In genomic region chr11:83025267-83025704, GRCh38 we compare ENCODE assay signal across 1 cellular context.
TF ChIP-seq lines count a peak whose summit lies in the region.

No MANE protein-coding gene starts in this region.

TF ChIP-seq in HepG2, 621 proteins besides CTCF, POLR2A, EP300 and RAD21 (continued from another document and continues in another):
- no peak for TF ChIP-seq REST (IDR thresholded peaks at IDR 0.05; ENCODE audit: borderline replicate concordance in 1 of 2, low read depth in 1 of 2, low read length in 2 of 2)
- TF ChIP-seq HBP1 (CRISPR knock-in tag; IDR thresholded peaks at IDR 0.05; ENCODE audit: low read depth) = 0 out of 2 replicates have a peak, but pooled peaks have one; percentile 45
- TF ChIP-seq BORCS8-MEF2B (CRISPR knock-in tag; IDR thresholded peaks at IDR 0.05) = no peak
- peak; percentile 78 for TF ChIP-seq TCF7 (IDR thresholded peaks at IDR 0.05; ENCODE audit: low read depth)
- peak; percentile 73; the same call in 1 of the 2 replicates for TF ChIP-seq MYPOP (CRISPR knock-in tag; IDR thresholded peaks at IDR 0.05)
- 0 out of 2 replicates have a peak, but pooled peaks have one; percentile 21 for TF ChIP-seq KAT8 (CRISPR knock-in tag; IDR thresholded peaks at IDR 0.05)
- TF ChIP-seq FOXO1 (CRISPR knock-in tag; IDR thresholded peaks at IDR 0.05) = peak; percentile 90
- peak; percentile 44 for TF ChIP-seq ASH2L (IDR thresholded peaks at IDR 0.05; ENCODE audit: insufficient read length, low read depth, low read length)
- 0 out of 2 replicates have a peak, but pooled peaks have one; percentile 43 for TF ChIP-seq ZNF205 (CRISPR knock-in tag; IDR thresholded peaks at IDR 0.05)
- TF ChIP-seq NR2C2 (CRISPR knock-in tag; IDR thresholded peaks at IDR 0.05; ENCODE audit: borderline replicate concordance) = 0 out of 2 replicates have a peak, but pooled peaks have one; percentile 25
- TF ChIP-seq CBFB (CRISPR knock-in tag; IDR thresholded peaks at IDR 0.05) = no peak
- TF ChIP-seq MAZ (IDR thresholded peaks at IDR 0.05; ENCODE audit: borderline replicate concordance, low read depth, low read length) = no peak
- 0 out of 2 replicates have a peak, but pooled peaks have one; percentile 34 for TF ChIP-seq MAZ (CRISPR knock-in tag; IDR thresholded peaks at IDR 0.05; ENCODE audit: low read depth)
- no peak for TF ChIP-seq SIX4 (CRISPR knock-in tag; IDR thresholded peaks at IDR 0.05)
- TF ChIP-seq ZBTB4 (CRISPR knock-in tag; IDR thresholded peaks at IDR 0.05; ENCODE audit: borderline replicate concordance) = no peak
- peak; percentile 57; the same call in 1 of the 2 replicates for TF ChIP-seq ZNF292 (CRISPR knock-in tag; IDR thresholded peaks at IDR 0.05; ENCODE audit: borderline replicate concordance, low read depth)
- TF ChIP-seq ZNF276 (CRISPR knock-in tag; IDR thresholded peaks at IDR 0.05; ENCODE audit: low read depth) = no peak
- TF ChIP-seq NR2F6 (IDR thresholded peaks at IDR 0.05) = peak; percentile 52; the same call in 1 of the 2 replicates
- peak; percentile 59 for TF ChIP-seq NR2F6 (CRISPR knock-in tag; IDR thresholded peaks at IDR 0.05)
- peak; percentile 71; the same call in 1 of the 2 replicates for TF ChIP-seq RXRB (CRISPR knock-in tag; IDR thresholded peaks at IDR 0.05; ENCODE audit: borderline replicate concordance)
- TF ChIP-seq SOX5 (CRISPR knock-in tag; IDR thresholded peaks at IDR 0.05; ENCODE audit: borderline replicate concordance) = peak; percentile 92
- TF ChIP-seq ZNF44 (CRISPR knock-in tag; IDR thresholded peaks at IDR 0.05) = 0 out of 2 replicates have a peak, but pooled peaks have one; percentile 25
- TF ChIP-seq EED (CRISPR knock-in tag; IDR thresholded peaks at IDR 0.05) = no peak
- 0 out of 2 replicates have a peak, but pooled peaks have one; percentile 32 for TF ChIP-seq JUN (CRISPR knock-in tag; IDR thresholded peaks at IDR 0.05)
- peak; percentile 69 for TF ChIP-seq RARA (CRISPR knock-in tag; IDR thresholded peaks at IDR 0.05)
- peak; percentile 70; the same call in 1 of the 2 replicates for TF ChIP-seq CEBPB (IDR thresholded peaks at IDR 0.05; ENCODE audit: borderline replicate concordance, low read depth, low read length)
- peak; percentile 45; the same call in 1 of the 2 replicates for TF ChIP-seq MIER3 (CRISPR knock-in tag; IDR thresholded peaks at IDR 0.05; ENCODE audit: borderline replicate concordance)
- 0 out of 2 replicates have a peak, but pooled peaks have one; percentile 32 for TF ChIP-seq ARID2 (CRISPR knock-in tag; IDR thresholded peaks at IDR 0.05; ENCODE audit: borderline replicate concordance)
- no peak for TF ChIP-seq SNAPC5 (CRISPR knock-in tag; IDR thresholded peaks at IDR 0.05; ENCODE audit: borderline replicate concordance)
- TF ChIP-seq SMYD3 (CRISPR knock-in tag; IDR thresholded peaks at IDR 0.05) = 0 out of 2 replicates have a peak, but pooled peaks have one; percentile 39
- peak; percentile 76; the same call in 1 of the 2 replicates for TF ChIP-seq ZBTB20 (CRISPR knock-in tag; IDR thresholded peaks at IDR 0.05; ENCODE audit: borderline replicate concordance, low read depth)
- no peak for TF ChIP-seq ZSCAN22 (CRISPR knock-in tag; IDR thresholded peaks at IDR 0.05)
- peak; percentile 89 for TF ChIP-seq GATAD2A (CRISPR knock-in tag; IDR thresholded peaks at IDR 0.05)
- TF ChIP-seq FOXK1 (CRISPR knock-in tag; IDR thresholded peaks at IDR 0.05; ENCODE audit: borderline replicate concordance, low read depth) = peak; percentile 91
- peak; percentile 82 for TF ChIP-seq ERF (CRISPR knock-in tag; IDR thresholded peaks at IDR 0.05)
- peak; percentile 22; the same call in 1 of the 2 replicates for TF ChIP-seq CREM (IDR thresholded peaks at IDR 0.05)
- TF ChIP-seq CREM (CRISPR knock-in tag; IDR thresholded peaks at IDR 0.05) = no peak
- TF ChIP-seq ZNF792 (CRISPR knock-in tag; IDR thresholded peaks at IDR 0.05) = peak; percentile 60; the same call in 1 of the 2 replicates
- peak; percentile 22; the same call in 1 of the 2 replicates for TF ChIP-seq TARDBP (CRISPR knock-in tag; IDR thresholded peaks at IDR 0.05)
- TF ChIP-seq TFAP4 (IDR thresholded peaks at IDR 0.05; ENCODE audit: borderline replicate concordance, low read depth) = 0 out of 2 replicates have a peak, but pooled peaks have one; percentile 35
- TF ChIP-seq ZSCAN29 (CRISPR knock-in tag; conservative IDR thresholded peaks at IDR 0.05) = 0 out of 2 replicates have a peak, but pooled peaks have one; percentile 34
- peak; percentile 93 for TF ChIP-seq ARID5B (CRISPR knock-in tag; IDR thresholded peaks at IDR 0.05)
- peak; percentile 81 for TF ChIP-seq ZGPAT (CRISPR knock-in tag; IDR thresholded peaks at IDR 0.05)
- TF ChIP-seq SOX13 (IDR thresholded peaks at IDR 0.05) = no peak
- peak in 1 of 2 experiments; percentile 78; a peak in 2 of 4 replicates for TF ChIP-seq SOX13 (CRISPR knock-in tag; conservative IDR thresholded peaks at IDR 0.05 in 1 of 2, IDR thresholded peaks at IDR 0.05 in 1 of 2)
- TF ChIP-seq FOXP1 (IDR thresholded peaks at IDR 0.05) = peak; percentile 66
- peak; percentile 97 for TF ChIP-seq FOXP1 (CRISPR knock-in tag; IDR thresholded peaks at IDR 0.05)
- TF ChIP-seq MED1 (CRISPR knock-in tag; IDR thresholded peaks at IDR 0.05) = peak; percentile 44; the same call in 1 of the 2 replicates
- peak; percentile 84 for TF ChIP-seq MAFG (CRISPR knock-in tag; IDR thresholded peaks at IDR 0.05)
